ENCODE assay signal across 8 cellular contexts in genomic region chr12:112170376-112170775, GRCh38. TPM values are rescaled to one million over a fixed set of nuclear protein-coding genes. Genes with fewer than 3 reads are reported as not detected.
DNase-seq lines count a peak whose midpoint lies in the region; ATAC-seq and TF ChIP-seq lines count a peak whose summit lies in the region.

No MANE protein-coding gene starts in this region.

- no peak overlapping the region for H3K27ac ChIP-seq in GM23338 (ENCODE audit: low read depth)

- peak; percentile 75 for ATAC-seq in GM23338
- peak; percentile 64 for ATAC-seq in WTC11
- ATAC-seq in stimulated activated naive CD8-positive, alpha-beta T cell treated with anti-CD3 and anti-CD28 coated beads, Interleukin-15, amount 100 ng/mL, for 72 hours = no peak

- H3K4me3 ChIP-seq in GM23338 = no peak overlapping the region

- no peaks in the 10 kb centered on the region for H3K4me1 ChIP-seq in GM23338 (ENCODE audit: insufficient read depth)

- DNase-seq in ACHN (peak; percentile 28), GM23338 (ENCODE audit: low spot score) (peak; percentile 60), WTC11 (ENCODE audit: low spot score) (peak; percentile 42), fibroblast of the conjunctiva (ENCODE audit: low read depth) (peak; percentile 6), NCI-H524 treated with DMSO at 0.1 percent for 48 hours (lab: John Stamatoyannopoulos, UW) (no peak), GM19238 (ENCODE audit: insufficient read length, low spot score) (no peak), medulla oblongata (ENCODE audit: extremely low spot score) (no peak)
- no peak for DNase-seq in stimulated activated naive CD8-positive, alpha-beta T cell treated with anti-CD3 and anti-CD28 coated beads, Interleukin-15, amount 100 ng/mL, for 72 hours

- H4K20me1 ChIP-seq in GM23338 (replicated peaks; ENCODE audit: insufficient read depth) = no peaks in the 10 kb centered on the region

- no peak overlapping the region for H2AFZ ChIP-seq in GM23338

- in situ Hi-C loops in ACHN (cut with HindIII; ENCODE audit: low pct_ligation_motif_present, low pct_unique_long_range_greater_than_20kb, low sequenced_read_pairs) = no loop called here

- H3K36me3 Mint-ChIP-seq in GM23338 (ENCODE audit: low read depth) = peaks cover 17% of the 10 kb centered on the region
- peaks cover 8% of the 10 kb centered on the region for H3K36me3 Mint-ChIP-seq in WTC11

- no peak overlapping the region for H3K4me3 Mint-ChIP-seq in GM23338
- no peak overlapping the region for H3K4me3 Mint-ChIP-seq in WTC11
- H3K4me3 Mint-ChIP-seq in stimulated activated naive CD8-positive, alpha-beta T cell treated with anti-CD3 and anti-CD28 coated beads, Interleukin-15, amount 100 ng/mL, for 72 hours = no peak overlapping the region

- POLR2A ChIA-PET in WTC11 (lab: Charles Lee) = no interaction called here

- TF ChIP-seq CTCF in GM23338 (conservative IDR thresholded peaks at IDR 0.05; ENCODE audit: low read depth in 2 of 2) = peak; percentile 55 to 66
- TF ChIP-seq CTCF in WTC11 (IDR thresholded peaks at IDR 0.05) = no peak

- no peaks in the 10 kb centered on the region for H3K79me2 ChIP-seq in GM23338 (replicated peaks; ENCODE audit: insufficient read depth)

- H3K27me3 Mint-ChIP-seq in GM23338 (ENCODE audit: insufficient read depth, low read depth, poor library complexity) (peaks cover 12% of the 10 kb centered on the region), WTC11 (ENCODE audit: low read depth) (no peaks in the 10 kb centered on the region)
- H3K27me3 Mint-ChIP-seq in stimulated activated naive CD8-positive, alpha-beta T cell treated with anti-CD3 and anti-CD28 coated beads, Interleukin-15, amount 100 ng/mL, for 72 hours = no peaks in the 10 kb centered on the region

- peaks cover 3% of the 10 kb centered on the region; the same call in 1 of the 3 replicates for H3K4me1 Mint-ChIP-seq in GM23338
- 0 out of 2 replicates have a peak, but pooled peaks cover 3% of the 10 kb centered on the region for H3K4me1 Mint-ChIP-seq in WTC11
- peaks cover 10% of the 10 kb centered on the region for H3K4me1 Mint-ChIP-seq in stimulated activated naive CD8-positive, alpha-beta T cell treated with anti-CD3 and anti-CD28 coated beads, Interleukin-15, amount 100 ng/mL, for 72 hours

- CTCF ChIA-PET in WTC11 (lab: Charles Lee) = no interaction called here

- H3F3A ChIP-seq in GM23338 (replicated peaks; ENCODE audit: low read depth) = no peaks in the 10 kb centered on the region

- H3K27me3 ChIP-seq in GM23338 (ENCODE audit: insufficient read depth) = no peaks in the 10 kb centered on the region

- no peaks in the 10 kb centered on the region for H3K9me2 ChIP-seq in GM23338 (ENCODE audit: insufficient read depth)

- H3K9me3 Mint-ChIP-seq in GM23338 = no peaks in the 10 kb centered on the region
- H3K9me3 Mint-ChIP-seq in WTC11 = no peaks in the 10 kb centered on the region
- H3K9me3 Mint-ChIP-seq in stimulated activated naive CD8-positive, alpha-beta T cell treated with anti-CD3 and anti-CD28 coated beads, Interleukin-15, amount 100 ng/mL, for 72 hours = no peaks in the 10 kb centered on the region

- no peaks in the 10 kb centered on the region; the same call in 1 of the 2 replicates for H3K36me3 ChIP-seq in GM23338 (ENCODE audit: insufficient read depth)

- no peak overlapping the region for H3K4me2 ChIP-seq in GM23338

- H3K27ac Mint-ChIP-seq in GM23338 (peak overlapping the region; percentile 74), WTC11 (0 out of 2 replicates have a peak overlapping the region, but pooled peaks have one; percentile 49)
- peak overlapping the region; percentile 34 to 73 for H3K27ac Mint-ChIP-seq in stimulated activated naive CD8-positive, alpha-beta T cell treated with anti-CD3 and anti-CD28 coated beads, Interleukin-15, amount 100 ng/mL, for 72 hours

TF ChIP-seq in GM23338, 12 proteins besides CTCF, POLR2A, EP300 and RAD21 (continues in another document):
- TF ChIP-seq ETS1 (IDR thresholded peaks at IDR 0.05) (no peak), ZNF331 (CRISPR knock-in tag; IDR thresholded peaks at IDR 0.05; ENCODE audit: low read depth) (no peak), CREB1 (CRISPR knock-in tag; IDR thresholded peaks at IDR 0.05; ENCODE audit: low read depth) (no peak), EZH2 (IDR thresholded peaks at IDR 0.05; ENCODE audit: low read depth, unreplicated experiment) (no peak), STAT1 (IDR thresholded peaks at IDR 0.05; ENCODE audit: unreplicated experiment) (no peak), ZNF114 (CRISPR knock-in tag; IDR thresholded peaks at IDR 0.05) (no peak)

TF ChIP-seq in WTC11, 78 proteins besides CTCF, POLR2A, EP300 and RAD21:
- no peak for TF ChIP-seq STAT6 (CRISPR knock-in tag; conservative IDR thresholded peaks at IDR 0.05; ENCODE audit: low read depth)
- TF ChIP-seq ESRRA (CRISPR knock-in tag; IDR thresholded peaks at IDR 0.05; ENCODE audit: borderline replicate concordance) = no peak
- TF ChIP-seq ATF3 (CRISPR knock-in tag; conservative IDR thresholded peaks at IDR 0.05) = no peak
- no peak for TF ChIP-seq ZNF219 (CRISPR knock-in tag; IDR thresholded peaks at IDR 0.05; ENCODE audit: borderline replicate concordance)
- TF ChIP-seq GABPB1 (CRISPR knock-in tag; IDR thresholded peaks at IDR 0.05) = no peak
- TF ChIP-seq CDX4 (CRISPR knock-in tag; IDR thresholded peaks at IDR 0.05; ENCODE audit: borderline replicate concordance) = no peak
- no peak for TF ChIP-seq ZMAT4 (CRISPR knock-in tag; IDR thresholded peaks at IDR 0.05)
- no peak for TF ChIP-seq ATF1 (CRISPR knock-in tag; IDR thresholded peaks at IDR 0.05)
- TF ChIP-seq SMAD3 (CRISPR knock-in tag; IDR thresholded peaks at IDR 0.05; ENCODE audit: borderline replicate concordance) = no peak

RNA-seq across cellular contexts. Expression of gene TRAFD1, which starts 45.0 kb away (rescaled TPM):
- 30.4 and 35.6 TPM in 2 replicates for total RNA-seq in GM23338 (2014; rRNA removed; shearing (Covaris generic))
- polyA plus RNA-seq in GM23338 (2016; fragmentation: Nextera tagmentation; extraction: Ambion mirVana) = 17.4 and 17.8 TPM in 2 replicates
- 24.8 to 25.8 TPM (median 25.1 TPM) in 3 replicates for total RNA-seq in WTC11 (2021)

Comparison
In these comparisons a context has a peak if more than half of its experiments do, and no peak if none do; other contexts are left out.
1. DNase-seq: peak in ACHN (single experiment), GM23338 (single experiment), WTC11 (single experiment) and fibroblast of the conjunctiva (single experiment); none in stimulated activated naive CD8-positive, alpha-beta T cell treated with anti-CD3 and anti-CD28 coated beads, Interleukin-15, amount 100 ng/mL, for 72 hours (0 of 2), NCI-H524 treated with DMSO at 0.1 percent for 48 hours (single experiment), GM19238 (single experiment) and medulla oblongata (single experiment).
2. Peak in every context shown above with its lines, with median percentiles within 50 percentile points of each other: H3K27ac Mint-ChIP-seq.